In the genomic region with DNA sequence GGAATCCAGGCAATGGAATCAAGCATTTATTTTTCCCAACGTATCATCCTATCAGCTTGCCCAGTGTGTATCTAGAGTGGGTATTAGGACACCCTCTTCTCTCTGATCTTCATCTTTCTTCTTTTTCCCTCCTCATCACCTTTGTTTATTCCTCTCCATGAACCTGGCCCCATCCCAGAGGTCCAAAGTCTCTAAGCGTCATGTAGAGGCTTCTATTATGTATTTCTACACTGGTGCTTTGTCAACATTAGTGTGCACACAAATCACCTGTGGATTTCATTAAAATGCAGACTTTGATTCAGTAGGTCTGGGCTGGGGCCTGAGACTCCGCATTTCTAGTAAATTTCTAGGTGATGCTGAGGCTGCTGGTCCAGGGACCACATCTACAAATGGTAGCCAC, we compare ENCODE assay signal across 15 cellular contexts. TPM values are rescaled to one million over a fixed set of nuclear protein-coding genes. Genes with fewer than 3 reads are reported as not detected.
A peak's percentile ranks its signal among the peaks of the same experiment; 100 is the strongest.
DNase-seq lines count a peak whose midpoint lies in the region; ATAC-seq and TF ChIP-seq lines count a peak whose summit lies in the region.
"Had no signal": no experiment of that assay in that cellular context is flagged by ENCODE, and none has a peak within 500 bp of the region (broad histone marks: within the 10 kb centered on the region; RNA-seq: fewer than 3 reads in every experiment).

No MANE protein-coding gene starts in this region.

- H3K9me2 ChIP-seq in MM.1S (replicated peaks; ENCODE audit: insufficient read depth, low read length): no peaks in the 10 kb centered on the region

- no peak for TF ChIP-seq CTCF in MM.1S (IDR thresholded peaks at IDR 0.05; ENCODE audit: low read length)
- no peak for TF ChIP-seq CTCF in mucosa of descending colon (IDR thresholded peaks at IDR 0.05)
- TF ChIP-seq CTCF in mesothelial cell of epicardium (IDR thresholded peaks at IDR 0.05; ENCODE audit: unreplicated experiment): no peak

- H3K27me3 ChIP-seq in MM.1S (replicated peaks; ENCODE audit: insufficient read depth, low read length): no peaks in the 10 kb centered on the region

- H3K36me3 ChIP-seq in MM.1S (replicated peaks; ENCODE audit: insufficient read depth, low read length) (no peaks in the 10 kb centered on the region), mucosa of descending colon (ENCODE audit: low read depth) (no peaks in the 10 kb centered on the region)

- intact Hi-C loops in mucosa of descending colon (cut with DNase I, micrococcal nuclease): loop anchor here in 1 of 2 donors (2.0 kb wide), 1 partner anchor 100 kb away; no protein-coding TSS in a partner anchor

- H3K36me3 Mint-ChIP-seq in T-helper 17 cell (ENCODE audit: low read depth): peaks cover 3% of the 10 kb centered on the region
- H3K36me3 Mint-ChIP-seq in mesothelial cell of epicardium: no peaks in the 10 kb centered on the region
- H3K36me3 Mint-ChIP-seq: CD14-positive monocyte; CD8-positive, alpha-beta T cell had no signal

- H3K27ac Mint-ChIP-seq in T-helper 17 cell (no peak overlapping the region), mesothelial cell of epicardium (no peak overlapping the region)
- H3K27ac Mint-ChIP-seq: CD14-positive monocyte; CD8-positive, alpha-beta T cell had no signal

- no peak overlapping the region for H3K4me3 ChIP-seq in MM.1S (ENCODE audit: low read length)
- no peak overlapping the region for H3K4me3 ChIP-seq in mucosa of descending colon
- H3K4me3 ChIP-seq: GM23248 had no signal

- H3K4me2 ChIP-seq in MM.1S (ENCODE audit: low read depth, low read length): 0 out of 2 replicates have a peak overlapping the region, but pooled peaks have one; percentile 14

- H3F3A ChIP-seq in MM.1S (ENCODE audit: insufficient read depth, low read length): no peaks in the 10 kb centered on the region

- peaks cover 4% of the 10 kb centered on the region for H3K4me1 Mint-ChIP-seq in T-helper 17 cell
- H3K4me1 Mint-ChIP-seq in mesothelial cell of epicardium: peaks cover 3% of the 10 kb centered on the region

- no peak overlapping the region for H3K9ac ChIP-seq in MM.1S (ENCODE audit: low read length)
- H3K9ac ChIP-seq: GM23248 had no signal

- peaks cover 53% of the 10 kb centered on the region for H3K27me3 Mint-ChIP-seq in T-helper 17 cell
- H3K27me3 Mint-ChIP-seq in mesothelial cell of epicardium (ENCODE audit: low read depth): peaks cover 24% of the 10 kb centered on the region

- H3K4me1 ChIP-seq in MM.1S (ENCODE audit: low read length) (peaks cover 6% of the 10 kb centered on the region; the same call in 1 of the 2 replicates), mucosa of descending colon (ENCODE audit: low read depth) (no peaks in the 10 kb centered on the region)

- no peaks in the 10 kb centered on the region for H3K9me3 ChIP-seq in MM.1S (replicated peaks; ENCODE audit: insufficient read depth, low read length)
- no peaks in the 10 kb centered on the region for H3K9me3 ChIP-seq in T-helper 17 cell (ENCODE audit: control insufficient read depth, low read length, poor library complexity, severe bottlenecking)
- H3K9me3 ChIP-seq in mucosa of descending colon: no peaks in the 10 kb centered on the region

- H3K4me3 Mint-ChIP-seq in T-helper 17 cell: peak overlapping the region; percentile 8
- no peak overlapping the region for H3K4me3 Mint-ChIP-seq in mesothelial cell of epicardium
- H3K4me3 Mint-ChIP-seq: CD14-positive monocyte; CD8-positive, alpha-beta T cell had no signal

- H3K79me2 ChIP-seq in MM.1S (ENCODE audit: low read length): no peaks in the 10 kb centered on the region

- H2AFZ ChIP-seq in MM.1S (ENCODE audit: low read length): peak overlapping the region; percentile 32; the same call in 1 of the 2 replicates
- H2AFZ ChIP-seq: GM23248 had no signal

- no peaks in the 10 kb centered on the region for H4K20me1 ChIP-seq in MM.1S (ENCODE audit: insufficient read depth, low read length)

- DNase-seq in NCI-H146 (lab: John Stamatoyannopoulos, UW): peak; percentile 42
- DNase-seq in NCI-H146 treated with DMSO at 0.1 percent for 48 hours (lab: John Stamatoyannopoulos, UW; ENCODE audit: unreplicated experiment): no peak
- no peak for DNase-seq in MM.1S
- DNase-seq in T-helper 17 cell: no peak
- no peak for DNase-seq in mucosa of descending colon
- no peak for DNase-seq in activated naive CD4-positive, alpha-beta T cell treated with anti-CD3 and anti-CD28 coated beads, Interleukin-2, amount 50 U/mL, for 16 hours
- no peak for DNase-seq in mesothelial cell of epicardium (ENCODE audit: low spot score in 2 of 2, unreplicated experiment in 2 of 2)
- DNase-seq: CD8-positive, alpha-beta T cell; DMS153; DMS79 treated with DMSO at 0.1 percent for 48 hours had no signal

- ATAC-seq in T-helper 17 cell (no peak), mucosa of descending colon (peak; percentile 46), HG03469 (IDR thresholded peaks at IDR 0.05; ENCODE audit: unreplicated experiment) (no peak)
- ATAC-seq: CD8-positive, alpha-beta T cell had no signal

- H3K9me3 Mint-ChIP-seq in mesothelial cell of epicardium: no peaks in the 10 kb centered on the region
- H3K9me3 Mint-ChIP-seq: CD8-positive, alpha-beta T cell had no signal

- H3K27ac ChIP-seq in MM.1S (ENCODE audit: low read length): no peak overlapping the region
- H3K27ac ChIP-seq: 22Rv1, GM23248 had no signal

RNA-seq across cellular contexts. Expression of gene PIP5K1B, which starts 19.8 kb away (rescaled TPM):
- total RNA-seq in T-helper 17 cell: under 1 TPM; 0.55 to 0.99 TPM
- 100 to 1,000 TPM in 1 of 3 donors, 10 to 100 TPM in 2; 60.0 to 122 (median 73.3) TPM for total RNA-seq in mucosa of descending colon
- total RNA-seq in mesothelial cell of epicardium: 0.87 to 1.4 TPM (median 1.3 TPM) in 3 replicates
- total RNA-seq: A673, GM23248 had no signal

Comparison
In these comparisons a context has a peak if more than half of its experiments do, and no peak if none do; other contexts are left out.
1. RNA of gene PIP5K1B, which starts 19.8 kb away (total RNA-seq): 60.0 to 122 TPM in mucosa of descending colon; 0.55 to 0.99 TPM in T-helper 17 cell and 0.87 to 1.4 TPM in mesothelial cell of epicardium; every median in the first group is over 10 times any median in the second.